17 cellular contexts compared by ENCODE assay signal in genomic region chr1:87584603-87585002, GRCh38.
DNase-seq lines count a peak whose midpoint lies in the region; ATAC-seq and TF ChIP-seq lines count a peak whose summit lies in the region.
"Had no signal": no experiment of that assay in that cellular context is flagged by ENCODE, and none has a peak within 500 bp of the region (broad histone marks: within the 10 kb centered on the region; RNA-seq: fewer than 3 reads in every experiment).

No MANE protein-coding gene starts in this region.

- no peaks in the 10 kb centered on the region for H4K20me1 ChIP-seq in SK-N-SH (ENCODE audit: insufficient read depth)
- H4K20me1 ChIP-seq: BLaER1 treated with 17β-estradiol and CSF1 and Interleukin-3, amounts not matched to agents 10 nM and 100 nM had no signal

- WGBS in SK-N-SH (ENCODE audit: low lambda C conversion rate), result 43% methylated on average over 1 of the region's 1 CpG
- WGBS in transverse colon (ENCODE audit: low coverage in 1 of 2), 2 donors, result 45 to 51% methylated on average over 1 of the region's 1 CpG

- no peaks in the 10 kb centered on the region for H3K36me3 ChIP-seq in SK-N-SH (replicated peaks in 1 of 2; ENCODE audit: control insufficient read depth in 1 of 2, insufficient read depth in 2 of 2, low read length in 1 of 2)
- no peaks in the 10 kb centered on the region for H3K36me3 ChIP-seq in transverse colon
- H3K36me3 ChIP-seq: BLaER1 treated with 17β-estradiol and CSF1 and Interleukin-3, amounts not matched to agents 10 nM and 100 nM had no signal

- TF ChIP-seq RAD21 in SK-N-SH (IDR thresholded peaks at IDR 0.05; ENCODE audit: low read length), result no peak

- no peak overlapping the region for H3K4me3 ChIP-seq in SK-N-SH (ENCODE audit: low read depth in 2 of 2, low read length in 1 of 2)
- H3K4me3 ChIP-seq in transverse colon, result no peak overlapping the region
- H3K4me3 ChIP-seq: BLaER1 treated with 17β-estradiol and CSF1 and Interleukin-3, amounts not matched to agents 10 nM and 100 nM; GM12878; GM23338 had no signal

- TF ChIP-seq POLR2A in transverse colon (IDR thresholded peaks at IDR 0.05), result no peak

- H3K27me3 ChIP-seq in SK-N-SH (ENCODE audit: insufficient read depth) (no peaks in the 10 kb centered on the region), transverse colon (no peaks in the 10 kb centered on the region)
- H3K27me3 ChIP-seq: BLaER1 treated with 17β-estradiol and CSF1 and Interleukin-3, amounts not matched to agents 10 nM and 100 nM had no signal

- ATAC-seq in left colon (peak; percentile 99), HG02852 (IDR thresholded peaks at IDR 0.05; ENCODE audit: unreplicated experiment) (no peak)
- ATAC-seq: CD8-positive, alpha-beta T cell; GM12878; GM23338 had no signal

- H3K27ac ChIP-seq in SK-N-SH (ENCODE audit: low read depth in 2 of 2, low read length in 1 of 2) (no peak overlapping the region), transverse colon (peak overlapping the region in 3 of 4 donors; percentile 9 to 56 (median 22))
- H3K27ac ChIP-seq: BLaER1 treated with 17β-estradiol and CSF1 and Interleukin-3, amounts not matched to agents 10 nM and 100 nM; HL-60 had no signal

- in situ Hi-C loops in transverse colon (cut with MboI; ENCODE audit: low pct_ligation_motif_present in 1 of 4, low pct_unique_long_range_greater_than_20kb in 1 of 4, low sequenced_read_pairs in 3 of 4), result no loop called here

- 0 out of 2 replicates have a peak overlapping the region, but pooled peaks have one; percentile 11 for H2AFZ ChIP-seq in SK-N-SH (ENCODE audit: low read depth)
- H2AFZ ChIP-seq: GM23338 had no signal

- no peak overlapping the region for H3K4me2 ChIP-seq in SK-N-SH
- H3K4me2 ChIP-seq: BLaER1 treated with 17β-estradiol and CSF1 and Interleukin-3, amounts not matched to agents 10 nM and 100 nM; GM23338 had no signal

- CTCF ChIA-PET in SK-N-SH (lab: Yijun Ruan, JAX), result interaction anchor here (1.5 kb wide), 1 partner anchor 19 kb away, joined by 3 read pairs; no protein-coding TSS in a partner anchor

- intact Hi-C loops in left colon (cut with DNase I, micrococcal nuclease) (no loop called here), transverse colon (cut with DNase I; ENCODE audit: low total_unique reads) (no loop called here)

- H3K79me2 ChIP-seq in SK-N-SH (ENCODE audit: insufficient read depth), result no peaks in the 10 kb centered on the region

- TF ChIP-seq CTCF in SK-N-SH (IDR thresholded peaks at IDR 0.05) (no peak), transverse colon (IDR thresholded peaks at IDR 0.05) (no peak)

- POLR2A ChIA-PET in SK-N-SH (lab: Yijun Ruan, JAX), result no interaction called here

- no peaks in the 10 kb centered on the region for H3F3A ChIP-seq in SK-N-SH (replicated peaks; ENCODE audit: insufficient read depth)

- TF ChIP-seq EP300 in SK-N-SH (IDR thresholded peaks at IDR 0.05; ENCODE audit: borderline replicate concordance in 1 of 2, low read depth in 1 of 2, low read length in 1 of 2), result no peak
- no peak for TF ChIP-seq EP300 in transverse colon (IDR thresholded peaks at IDR 0.05; ENCODE audit: low read depth)

- no peak overlapping the region for H3K9ac ChIP-seq in SK-N-SH
- H3K9ac ChIP-seq: BLaER1 treated with 17β-estradiol and CSF1 and Interleukin-3, amounts not matched to agents 10 nM and 100 nM had no signal

- H3K4me1 ChIP-seq in SK-N-SH (ENCODE audit: control insufficient read depth in 1 of 2, insufficient read depth in 2 of 2, low read depth in 1 of 2, low read length in 1 of 2) (peaks cover 0 to 10% of the 10 kb centered on the region in 2 experiments; a peak in 1 of 4 replicates), transverse colon (peaks cover 5 to 42% (median 9%) of the 10 kb centered on the region in 4 donors)

- DNase-seq in HT-29 (ENCODE audit: low spot score), result peak; percentile 30
- no peak for DNase-seq in SK-N-SH
- no peak for DNase-seq in left colon
- no peak for DNase-seq in transverse colon
- DNase-seq in SW 1271 (lab: John Stamatoyannopoulos, UW), result no peak
- DNase-seq in nucleus accumbens (lab: John Stamatoyannopoulos, UW), result no peak
- DNase-seq: CD8-positive, alpha-beta T cell; DMS 273 treated with DMSO at 0.1 percent for 48 hours; DMS53; DND-41; EL; HCEC 1CT had no signal

- no peaks in the 10 kb centered on the region for H3K9me2 ChIP-seq in SK-N-SH

- no peaks in the 10 kb centered on the region for H3K9me3 ChIP-seq in SK-N-SH
- no peaks in the 10 kb centered on the region for H3K9me3 ChIP-seq in transverse colon
- H3K9me3 ChIP-seq: BLaER1 treated with 17β-estradiol and CSF1 and Interleukin-3, amounts not matched to agents 10 nM and 100 nM had no signal

TF ChIP-seq in SK-N-SH, 30 proteins besides CTCF, POLR2A, EP300 and RAD21:
- TF ChIP-seq FOXJ3 (CRISPR knock-in tag; IDR thresholded peaks at IDR 0.05) (no peak), POLR2AphosphoS5 (IDR thresholded peaks at IDR 0.05; ENCODE audit: low read depth, low read length) (no peak), SIN3A (IDR thresholded peaks at IDR 0.05; ENCODE audit: borderline replicate concordance, low read depth, low read length) (no peak), ZBTB33 (IDR thresholded peaks at IDR 0.05; ENCODE audit: borderline replicate concordance, low read depth) (no peak), RFX5 (IDR thresholded peaks at IDR 0.05; ENCODE audit: low read length) (no peak), TAF1 (IDR thresholded peaks at IDR 0.05; ENCODE audit: borderline replicate concordance, low read depth, low read length) (no peak), FOSL2 (IDR thresholded peaks at IDR 0.05; ENCODE audit: borderline replicate concordance, low read depth) (no peak), USF1 (IDR thresholded peaks at IDR 0.05; ENCODE audit: borderline replicate concordance, low read depth) (no peak), RXRA (IDR thresholded peaks at IDR 0.05; ENCODE audit: borderline replicate concordance, low read depth) (no peak), GATA2 (CRISPR knock-in tag; IDR thresholded peaks at IDR 0.05) (no peak), IRF3 (IDR thresholded peaks at IDR 0.05; ENCODE audit: low read depth, low read length) (no peak), EZH2phosphoT487 (IDR thresholded peaks at IDR 0.05; ENCODE audit: borderline replicate concordance, low read depth) (no peak), MXI1 (IDR thresholded peaks at IDR 0.05; ENCODE audit: low read depth, low read length) (no peak)

Comparison
In these comparisons a context has a peak if more than half of its experiments do, and no peak if none do; other contexts are left out.
1. H3K27ac ChIP-seq: peak in transverse colon (3 of 4); none in SK-N-SH (0 of 2).